ENCODE assay signal across 14 cellular contexts in genomic region chr14:85437143-85437542, GRCh38.
DNase-seq lines count a peak whose midpoint lies in the region; ATAC-seq and TF ChIP-seq lines count a peak whose summit lies in the region.
"Had no signal": no experiment of that assay in that cellular context is flagged by ENCODE, and none has a peak within 500 bp of the region (broad histone marks: within the 10 kb centered on the region; RNA-seq: fewer than 3 reads in every experiment).

No MANE protein-coding gene starts in this region.

- DNase-seq in EH (ENCODE audit: low read depth) (peak; percentile 34), PC-3 (peak; percentile 77), epithelial cell of esophagus (ENCODE audit: low read depth) (peak; percentile 98), non-pigmented ciliary epithelial cell (ENCODE audit: low read depth) (peak; percentile 85), GM20000 (ENCODE audit: low spot score) (no peak), NCI-H1092 treated with DMSO at 0.1 percent for 48 hours (lab: John Stamatoyannopoulos, UW) (no peak), germinal center (ENCODE audit: low spot score) (no peak)
- no peak for DNase-seq in naive thymus-derived CD8-positive, alpha-beta T cell
- DNase-seq: NCI-H2081; stimulated activated CD4-positive, alpha-beta T cell treated with anti-CD3 and anti-CD28 coated beads, Interleukin-1b, Interleukin-23, amount 100 ng/mL, for 48 hours had no signal

- ATAC-seq in PC-3: no peak
- no peak for ATAC-seq in naive thymus-derived CD8-positive, alpha-beta T cell

- no peak overlapping the region for H2AFZ ChIP-seq in PC-3 (ENCODE audit: low read length)

- no peak overlapping the region for H3K4me3 Mint-ChIP-seq in naive thymus-derived CD8-positive, alpha-beta T cell
- H3K4me3 Mint-ChIP-seq: activated naive CD4-positive, alpha-beta T cell treated with anti-CD3 and anti-CD28 coated beads, Interleukin-2, amount 50 U/mL, for 24 hours had no signal

- peaks cover 0 to 11% (median 2%) of the 10 kb centered on the region in 9 donors for H3K9me3 Mint-ChIP-seq in naive thymus-derived CD8-positive, alpha-beta T cell

- H3K4me1 Mint-ChIP-seq in naive thymus-derived CD8-positive, alpha-beta T cell: no peaks in the 10 kb centered on the region
- H3K4me1 Mint-ChIP-seq: activated naive CD4-positive, alpha-beta T cell treated with anti-CD3 and anti-CD28 coated beads, Interleukin-2, amount 50 U/mL, for 24 hours had no signal

- no peaks in the 10 kb centered on the region for H3K27me3 ChIP-seq in PC-3 (ENCODE audit: low read length)
- H3K27me3 ChIP-seq: BLaER1, SJSA1 had no signal

- H3K4me3 ChIP-seq in PC-3 (ENCODE audit: low read length) (no peak overlapping the region), epithelial cell of esophagus (ENCODE audit: low read length) (no peak overlapping the region)
- H3K4me3 ChIP-seq: BLaER1, coronary artery, SJSA1 had no signal

- no peak overlapping the region for H3K4me2 ChIP-seq in PC-3 (ENCODE audit: low read length)
- H3K4me2 ChIP-seq: BLaER1 had no signal

- no peaks in the 10 kb centered on the region for H3K36me3 ChIP-seq in PC-3 (ENCODE audit: low read depth, low read length)
- H3K36me3 ChIP-seq: BLaER1, SJSA1 had no signal

- no peaks in the 10 kb centered on the region for H3K36me3 Mint-ChIP-seq in naive thymus-derived CD8-positive, alpha-beta T cell
- H3K36me3 Mint-ChIP-seq: activated naive CD4-positive, alpha-beta T cell treated with anti-CD3 and anti-CD28 coated beads, Interleukin-2, amount 50 U/mL, for 24 hours had no signal

- H3K9me2 ChIP-seq in PC-3 (replicated peaks; ENCODE audit: low read length): no peaks in the 10 kb centered on the region

- H3K27me3 Mint-ChIP-seq in naive thymus-derived CD8-positive, alpha-beta T cell: no peaks in the 10 kb centered on the region

- peaks cover 14% of the 10 kb centered on the region for H3K4me1 ChIP-seq in PC-3 (ENCODE audit: insufficient read depth, low read length)
- H3K4me1 ChIP-seq: BLaER1 had no signal

- 0 out of 2 replicates have a peak, but pooled peaks cover 6% of the 10 kb centered on the region for H3K9me3 ChIP-seq in PC-3 (ENCODE audit: low read length)
- H3K9me3 ChIP-seq: BLaER1, SJSA1 had no signal

- H3K27ac ChIP-seq in PC-3 (ENCODE audit: low read length): peak overlapping the region; percentile 17; the same call in 1 of the 2 replicates
- H3K27ac ChIP-seq: BLaER1, coronary artery, SJSA1 had no signal

- H3K79me2 ChIP-seq in PC-3 (ENCODE audit: low read length): no peaks in the 10 kb centered on the region

- H4K20me1 ChIP-seq in PC-3 (ENCODE audit: low read length): no peaks in the 10 kb centered on the region
- H4K20me1 ChIP-seq: BLaER1 had no signal

- H3F3A ChIP-seq in PC-3 (ENCODE audit: low read length, unreplicated experiment): no peaks in the 10 kb centered on the region

- no peak overlapping the region for H3K27ac Mint-ChIP-seq in naive thymus-derived CD8-positive, alpha-beta T cell
- H3K27ac Mint-ChIP-seq: activated naive CD4-positive, alpha-beta T cell treated with anti-CD3 and anti-CD28 coated beads, Interleukin-2, amount 50 U/mL, for 24 hours had no signal

- CTCF ChIA-PET in PC-3 (lab: Charles Lee): no interaction called here

- no TSS peak for BruUV-seq in PC-3 (replicated peaks; lab: Mats Ljungman, UMichigan)

- POLR2A ChIA-PET in PC-3 (lab: Charles Lee; ENCODE audit: unreplicated experiment): no interaction called here
- POLR2A ChIA-PET in naive thymus-derived CD8-positive, alpha-beta T cell (lab: Charles Lee): no interaction called here

- H3K9ac ChIP-seq in PC-3 (ENCODE audit: low read length): no peak overlapping the region
- H3K9ac ChIP-seq: BLaER1 had no signal

- TF ChIP-seq CTCF in PC-3 (conservative IDR thresholded peaks at IDR 0.05; ENCODE audit: low read depth, low read length) (no peak), epithelial cell of esophagus (IDR thresholded peaks at IDR 0.05; ENCODE audit: insufficient read depth, low read depth, low read length, missing control alignments) (no peak), GM20000 (IDR thresholded peaks at IDR 0.05; ENCODE audit: extremely low read depth, missing control alignments) (no peak)

- intact Hi-C loops in PC-3 (cut with micrococcal nuclease): no loop called here

Comparison
In these comparisons a context has a peak if more than half of its experiments do, and no peak if none do; other contexts are left out.
1. DNase-seq: peak in EH (single experiment), PC-3 (single experiment), epithelial cell of esophagus (single experiment) and non-pigmented ciliary epithelial cell (single experiment); none in GM20000 (single experiment), naive thymus-derived CD8-positive, alpha-beta T cell (0 of 10), NCI-H1092 treated with DMSO at 0.1 percent for 48 hours (single experiment) and germinal center (single experiment).